ENCODE assay signal across 1 cellular context in the genomic region with DNA sequence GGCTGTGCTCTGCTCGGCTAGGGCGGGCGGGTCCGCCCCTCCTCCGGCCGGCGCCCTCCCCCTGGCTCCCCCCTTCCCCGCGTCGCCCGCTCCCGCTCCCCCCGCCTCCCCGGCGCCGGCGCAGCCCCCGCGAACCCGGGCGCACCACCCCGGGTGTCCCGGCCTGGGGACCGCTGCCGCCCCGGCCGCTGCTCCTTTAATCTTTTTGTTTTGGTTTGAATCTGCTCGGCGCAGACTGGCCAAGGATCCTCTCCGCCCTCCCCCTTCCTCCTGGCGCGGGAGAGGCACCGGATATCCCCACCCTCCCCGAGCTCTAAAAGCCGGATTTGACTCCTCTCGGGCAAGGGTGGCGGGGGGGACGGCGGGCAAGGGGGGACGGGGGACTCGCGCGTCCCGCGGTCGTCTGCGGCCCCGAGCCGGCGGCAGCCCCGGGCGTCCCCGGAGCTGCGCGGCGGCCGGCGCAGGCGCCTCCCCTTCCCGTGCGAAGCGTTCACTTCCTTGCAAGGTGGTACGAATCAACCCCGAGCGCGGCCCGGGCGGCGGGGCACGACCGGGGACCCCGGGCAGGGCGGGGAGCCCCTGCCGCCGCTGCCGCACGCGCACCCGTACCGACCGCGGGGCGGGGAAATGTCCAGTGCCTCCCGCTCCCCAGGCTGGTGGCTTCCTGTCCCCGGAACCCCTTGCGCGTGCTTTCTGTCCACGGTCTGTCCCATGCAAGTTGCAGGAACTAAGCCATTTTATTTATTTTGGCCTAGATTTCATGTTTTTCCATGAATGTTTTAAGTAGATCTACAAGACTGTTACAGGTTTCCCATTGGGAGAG.
TF ChIP-seq lines count a peak whose summit lies in the region.

A gene with protein sequence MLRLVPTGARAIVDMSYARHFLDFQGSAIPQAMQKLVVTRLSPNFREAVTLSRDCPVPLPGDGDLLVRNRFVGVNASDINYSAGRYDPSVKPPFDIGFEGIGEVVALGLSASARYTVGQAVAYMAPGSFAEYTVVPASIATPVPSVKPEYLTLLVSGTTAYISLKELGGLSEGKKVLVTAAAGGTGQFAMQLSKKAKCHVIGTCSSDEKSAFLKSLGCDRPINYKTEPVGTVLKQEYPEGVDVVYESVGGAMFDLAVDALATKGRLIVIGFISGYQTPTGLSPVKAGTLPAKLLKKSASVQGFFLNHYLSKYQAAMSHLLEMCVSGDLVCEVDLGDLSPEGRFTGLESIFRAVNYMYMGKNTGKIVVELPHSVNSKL (minus strand): TSS at position 11 of the 823 bp plus-strand sequence. CDS start 81 bp downstream, outside the sequence.

TF ChIP-seq in GM12878, 131 proteins besides CTCF, POLR2A, EP300 and RAD21 (continued from another document):
- TF ChIP-seq, protein P1, sequence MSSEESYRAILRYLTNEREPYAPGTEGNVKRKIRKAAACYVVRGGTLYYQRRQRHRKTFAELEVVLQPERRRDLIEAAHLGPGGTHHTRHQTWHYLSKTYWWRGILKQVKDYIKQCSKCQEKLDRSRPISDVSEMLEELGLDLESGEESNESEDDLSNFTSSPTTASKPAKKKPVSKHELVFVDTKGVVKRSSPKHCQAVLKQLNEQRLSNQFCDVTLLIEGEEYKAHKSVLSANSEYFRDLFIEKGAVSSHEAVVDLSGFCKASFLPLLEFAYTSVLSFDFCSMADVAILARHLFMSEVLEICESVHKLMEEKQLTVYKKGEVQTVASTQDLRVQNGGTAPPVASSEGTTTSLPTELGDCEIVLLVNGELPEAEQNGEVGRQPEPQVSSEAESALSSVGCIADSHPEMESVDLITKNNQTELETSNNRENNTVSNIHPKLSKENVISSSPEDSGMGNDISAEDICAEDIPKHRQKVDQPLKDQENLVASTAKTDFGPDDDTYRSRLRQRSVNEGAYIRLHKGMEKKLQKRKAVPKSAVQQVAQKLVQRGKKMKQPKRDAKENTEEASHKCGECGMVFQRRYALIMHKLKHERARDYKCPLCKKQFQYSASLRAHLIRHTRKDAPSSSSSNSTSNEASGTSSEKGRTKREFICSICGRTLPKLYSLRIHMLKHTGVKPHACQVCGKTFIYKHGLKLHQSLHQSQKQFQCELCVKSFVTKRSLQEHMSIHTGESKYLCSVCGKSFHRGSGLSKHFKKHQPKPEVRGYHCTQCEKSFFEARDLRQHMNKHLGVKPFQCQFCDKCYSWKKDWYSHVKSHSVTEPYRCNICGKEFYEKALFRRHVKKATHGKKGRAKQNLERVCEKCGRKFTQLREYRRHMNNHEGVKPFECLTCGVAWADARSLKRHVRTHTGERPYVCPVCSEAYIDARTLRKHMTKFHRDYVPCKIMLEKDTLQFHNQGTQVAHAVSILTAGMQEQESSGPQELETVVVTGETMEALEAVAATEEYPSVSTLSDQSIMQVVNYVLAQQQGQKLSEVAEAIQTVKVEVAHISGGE (CRISPR knock-in tag; IDR thresholded peaks at IDR 0.05): peak; percentile 44; the same call in 1 of the 2 replicates
- TF ChIP-seq RELA (IDR thresholded peaks at IDR 0.05; ENCODE audit: borderline replicate concordance, partially characterized antibody) (peak; percentile 54), ZNF274 (IDR thresholded peaks at IDR 0.05; ENCODE audit: insufficient read depth, insufficient read length) (no peak), BRCA1 (IDR thresholded peaks at IDR 0.05; ENCODE audit: low read depth, low read length) (no peak), CBX3 (IDR thresholded peaks at IDR 0.05; ENCODE audit: borderline replicate concordance, low read depth) (no peak), CREM (IDR thresholded peaks at IDR 0.05; ENCODE audit: low read depth) (no peak; the same call in 1 of the 2 replicates), EZH2 (IDR thresholded peaks at IDR 0.05; ENCODE audit: borderline replicate concordance, control insufficient read depth, low read depth, low read length) (no peak), GATAD2B (conservative IDR thresholded peaks at IDR 0.05; ENCODE audit: low read depth) (peak; percentile 83), NFIC (IDR thresholded peaks at IDR 0.05; ENCODE audit: low read depth, low read length) (no peak), SP1 (IDR thresholded peaks at IDR 0.05; ENCODE audit: low read depth, low read length) (no peak), HDAC2 (IDR thresholded peaks at IDR 0.05) (no peak), RCOR1 (conservative IDR thresholded peaks at IDR 0.05; ENCODE audit: low read depth, low read length) (no peak), ZNF384 (IDR thresholded peaks at IDR 0.05; ENCODE audit: borderline replicate concordance, low read depth, low read length) (no peak), MYB (IDR thresholded peaks at IDR 0.05; ENCODE audit: borderline replicate concordance, low read depth, low read length) (no peak), EED (IDR thresholded peaks at IDR 0.05; ENCODE audit: low read depth) (no peak), MYC (IDR thresholded peaks at IDR 0.05; ENCODE audit: insufficient read depth, insufficient read length, insufficient replicate concordance, low read length, severe bottlenecking) (peak; percentile 59), CREB1 (IDR thresholded peaks at IDR 0.05; ENCODE audit: low read depth) (no peak), NBN (IDR thresholded peaks at IDR 0.05) (no peak), SREBF1 (IDR thresholded peaks at IDR 0.05; ENCODE audit: low read length) (no peak), NRF1 (conservative IDR thresholded peaks at IDR 0.05; ENCODE audit: low read depth, low read length) (peak; percentile 39), POU2F2 (IDR thresholded peaks at IDR 0.05; ENCODE audit: borderline replicate concordance, low read depth, low read length) (no peak; the same call in 2 of the 3 replicates), ETV6 (conservative IDR thresholded peaks at IDR 0.05 in 1 of 2, IDR thresholded peaks at IDR 0.05 in 1 of 2; ENCODE audit: borderline replicate concordance in 1 of 2, low read depth in 1 of 2) (no peak), JUND (IDR thresholded peaks at IDR 0.05; ENCODE audit: low read depth, low read length) (peak; percentile 21; the same call in 1 of the 2 replicates), IKZF2 (IDR thresholded peaks at IDR 0.05) (no peak), JUNB (IDR thresholded peaks at IDR 0.05) (no peak), ESRRA (IDR thresholded peaks at IDR 0.05; ENCODE audit: low read length) (no peak), ZNF24 (IDR thresholded peaks at IDR 0.05) (0 out of 2 replicates have a peak, but pooled peaks have one; percentile 33), ZSCAN29 (IDR thresholded peaks at IDR 0.05) (no peak)
- TF ChIP-seq, protein P2, sequence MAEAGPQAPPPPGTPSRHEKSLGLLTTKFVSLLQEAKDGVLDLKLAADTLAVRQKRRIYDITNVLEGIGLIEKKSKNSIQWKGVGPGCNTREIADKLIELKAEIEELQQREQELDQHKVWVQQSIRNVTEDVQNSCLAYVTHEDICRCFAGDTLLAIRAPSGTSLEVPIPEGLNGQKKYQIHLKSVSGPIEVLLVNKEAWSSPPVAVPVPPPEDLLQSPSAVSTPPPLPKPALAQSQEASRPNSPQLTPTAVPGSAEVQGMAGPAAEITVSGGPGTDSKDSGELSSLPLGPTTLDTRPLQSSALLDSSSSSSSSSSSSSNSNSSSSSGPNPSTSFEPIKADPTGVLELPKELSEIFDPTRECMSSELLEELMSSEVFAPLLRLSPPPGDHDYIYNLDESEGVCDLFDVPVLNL (IDR thresholded peaks at IDR 0.05; ENCODE audit: low read depth, low read length): no peak
- TF ChIP-seq, protein P3, sequence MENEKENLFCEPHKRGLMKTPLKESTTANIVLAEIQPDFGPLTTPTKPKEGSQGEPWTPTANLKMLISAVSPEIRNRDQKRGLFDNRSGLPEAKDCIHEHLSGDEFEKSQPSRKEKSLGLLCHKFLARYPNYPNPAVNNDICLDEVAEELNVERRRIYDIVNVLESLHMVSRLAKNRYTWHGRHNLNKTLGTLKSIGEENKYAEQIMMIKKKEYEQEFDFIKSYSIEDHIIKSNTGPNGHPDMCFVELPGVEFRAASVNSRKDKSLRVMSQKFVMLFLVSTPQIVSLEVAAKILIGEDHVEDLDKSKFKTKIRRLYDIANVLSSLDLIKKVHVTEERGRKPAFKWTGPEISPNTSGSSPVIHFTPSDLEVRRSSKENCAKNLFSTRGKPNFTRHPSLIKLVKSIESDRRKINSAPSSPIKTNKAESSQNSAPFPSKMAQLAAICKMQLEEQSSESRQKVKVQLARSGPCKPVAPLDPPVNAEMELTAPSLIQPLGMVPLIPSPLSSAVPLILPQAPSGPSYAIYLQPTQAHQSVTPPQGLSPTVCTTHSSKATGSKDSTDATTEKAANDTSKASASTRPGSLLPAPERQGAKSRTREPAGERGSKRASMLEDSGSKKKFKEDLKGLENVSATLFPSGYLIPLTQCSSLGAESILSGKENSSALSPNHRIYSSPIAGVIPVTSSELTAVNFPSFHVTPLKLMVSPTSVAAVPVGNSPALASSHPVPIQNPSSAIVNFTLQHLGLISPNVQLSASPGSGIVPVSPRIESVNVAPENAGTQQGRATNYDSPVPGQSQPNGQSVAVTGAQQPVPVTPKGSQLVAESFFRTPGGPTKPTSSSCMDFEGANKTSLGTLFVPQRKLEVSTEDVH (IDR thresholded peaks at IDR 0.05; ENCODE audit: low read depth, partially characterized antibody): no peak
- TF ChIP-seq, protein P4, sequence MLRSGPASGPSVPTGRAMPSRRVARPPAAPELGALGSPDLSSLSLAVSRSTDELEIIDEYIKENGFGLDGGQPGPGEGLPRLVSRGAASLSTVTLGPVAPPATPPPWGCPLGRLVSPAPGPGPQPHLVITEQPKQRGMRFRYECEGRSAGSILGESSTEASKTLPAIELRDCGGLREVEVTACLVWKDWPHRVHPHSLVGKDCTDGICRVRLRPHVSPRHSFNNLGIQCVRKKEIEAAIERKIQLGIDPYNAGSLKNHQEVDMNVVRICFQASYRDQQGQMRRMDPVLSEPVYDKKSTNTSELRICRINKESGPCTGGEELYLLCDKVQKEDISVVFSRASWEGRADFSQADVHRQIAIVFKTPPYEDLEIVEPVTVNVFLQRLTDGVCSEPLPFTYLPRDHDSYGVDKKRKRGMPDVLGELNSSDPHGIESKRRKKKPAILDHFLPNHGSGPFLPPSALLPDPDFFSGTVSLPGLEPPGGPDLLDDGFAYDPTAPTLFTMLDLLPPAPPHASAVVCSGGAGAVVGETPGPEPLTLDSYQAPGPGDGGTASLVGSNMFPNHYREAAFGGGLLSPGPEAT (IDR thresholded peaks at IDR 0.05; ENCODE audit: low read depth): no peak
- TF ChIP-seq, protein P5, sequence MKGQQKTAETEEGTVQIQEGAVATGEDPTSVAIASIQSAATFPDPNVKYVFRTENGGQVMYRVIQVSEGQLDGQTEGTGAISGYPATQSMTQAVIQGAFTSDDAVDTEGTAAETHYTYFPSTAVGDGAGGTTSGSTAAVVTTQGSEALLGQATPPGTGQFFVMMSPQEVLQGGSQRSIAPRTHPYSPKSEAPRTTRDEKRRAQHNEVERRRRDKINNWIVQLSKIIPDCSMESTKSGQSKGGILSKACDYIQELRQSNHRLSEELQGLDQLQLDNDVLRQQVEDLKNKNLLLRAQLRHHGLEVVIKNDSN (IDR thresholded peaks at IDR 0.05; ENCODE audit: borderline replicate concordance, extremely low read length, insufficient read depth, low read depth, low read length): no peak
- TF ChIP-seq, protein P6, sequence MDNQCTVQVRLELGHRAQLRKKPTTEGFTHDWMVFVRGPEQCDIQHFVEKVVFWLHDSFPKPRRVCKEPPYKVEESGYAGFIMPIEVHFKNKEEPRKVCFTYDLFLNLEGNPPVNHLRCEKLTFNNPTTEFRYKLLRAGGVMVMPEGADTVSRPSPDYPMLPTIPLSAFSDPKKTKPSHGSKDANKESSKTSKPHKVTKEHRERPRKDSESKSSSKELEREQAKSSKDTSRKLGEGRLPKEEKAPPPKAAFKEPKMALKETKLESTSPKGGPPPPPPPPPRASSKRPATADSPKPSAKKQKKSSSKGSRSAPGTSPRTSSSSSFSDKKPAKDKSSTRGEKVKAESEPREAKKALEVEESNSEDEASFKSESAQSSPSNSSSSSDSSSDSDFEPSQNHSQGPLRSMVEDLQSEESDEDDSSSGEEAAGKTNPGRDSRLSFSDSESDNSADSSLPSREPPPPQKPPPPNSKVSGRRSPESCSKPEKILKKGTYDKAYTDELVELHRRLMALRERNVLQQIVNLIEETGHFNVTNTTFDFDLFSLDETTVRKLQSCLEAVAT (IDR thresholded peaks at IDR 0.05): 0 out of 2 replicates have a peak, but pooled peaks have one; percentile 12
- TF ChIP-seq, protein P7, sequence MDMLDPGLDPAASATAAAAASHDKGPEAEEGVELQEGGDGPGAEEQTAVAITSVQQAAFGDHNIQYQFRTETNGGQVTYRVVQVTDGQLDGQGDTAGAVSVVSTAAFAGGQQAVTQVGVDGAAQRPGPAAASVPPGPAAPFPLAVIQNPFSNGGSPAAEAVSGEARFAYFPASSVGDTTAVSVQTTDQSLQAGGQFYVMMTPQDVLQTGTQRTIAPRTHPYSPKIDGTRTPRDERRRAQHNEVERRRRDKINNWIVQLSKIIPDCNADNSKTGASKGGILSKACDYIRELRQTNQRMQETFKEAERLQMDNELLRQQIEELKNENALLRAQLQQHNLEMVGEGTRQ (IDR thresholded peaks at IDR 0.05; ENCODE audit: borderline replicate concordance, low read depth, low read length): no peak
TF ChIP-seq in GM12878: peak in this region for 38.
